Comparison of ENCODE assay signal across 1 cellular context in the genomic region with DNA sequence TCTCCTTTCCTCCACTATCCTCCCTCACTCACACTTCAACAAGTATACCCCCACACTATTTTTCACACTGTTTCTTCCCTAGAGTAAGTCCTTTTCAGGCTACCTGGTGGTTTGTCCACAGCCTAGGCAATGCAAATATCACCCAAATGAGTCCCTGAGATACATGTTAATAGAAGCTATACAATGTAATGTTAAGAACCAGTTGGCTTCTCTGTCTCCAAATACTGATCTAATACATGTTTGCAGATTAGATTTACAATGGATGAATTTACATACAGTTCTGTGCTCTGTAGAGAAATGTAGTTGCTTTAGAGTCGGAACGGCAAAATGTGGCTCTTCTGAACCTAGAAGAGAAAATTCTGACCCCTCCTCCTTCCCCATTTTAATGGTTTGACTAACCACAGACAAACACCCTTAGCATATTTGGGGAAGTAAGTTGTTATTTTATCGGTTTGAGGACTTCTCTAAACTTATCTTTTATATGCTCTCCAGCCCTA.
A peak's percentile ranks its signal among the peaks of the same experiment; 100 is the strongest.
TF ChIP-seq lines count a peak whose summit lies in the region.

No MANE protein-coding gene starts in this region.

TF ChIP-seq in K562, 482 proteins besides CTCF, POLR2A, EP300 and RAD21 (continued from another document):
- TF ChIP-seq, protein P1, sequence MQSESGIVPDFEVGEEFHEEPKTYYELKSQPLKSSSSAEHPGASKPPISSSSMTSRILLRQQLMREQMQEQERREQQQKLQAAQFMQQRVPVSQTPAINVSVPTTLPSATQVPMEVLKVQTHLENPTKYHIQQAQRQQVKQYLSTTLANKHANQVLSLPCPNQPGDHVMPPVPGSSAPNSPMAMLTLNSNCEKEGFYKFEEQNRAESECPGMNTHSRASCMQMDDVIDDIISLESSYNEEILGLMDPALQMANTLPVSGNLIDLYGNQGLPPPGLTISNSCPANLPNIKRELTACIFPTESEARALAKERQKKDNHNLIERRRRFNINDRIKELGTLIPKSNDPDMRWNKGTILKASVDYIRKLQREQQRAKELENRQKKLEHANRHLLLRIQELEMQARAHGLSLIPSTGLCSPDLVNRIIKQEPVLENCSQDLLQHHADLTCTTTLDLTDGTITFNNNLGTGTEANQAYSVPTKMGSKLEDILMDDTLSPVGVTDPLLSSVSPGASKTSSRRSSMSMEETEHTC (IDR thresholded peaks at IDR 0.05), result no peak
- TF ChIP-seq JUNB (CRISPR knock-in tag; conservative IDR thresholded peaks at IDR 0.05), result no peak
- no peak for TF ChIP-seq FOS (IDR thresholded peaks at IDR 0.05; ENCODE audit: extremely low read depth, insufficient read length)
- TF ChIP-seq ZNF41 (CRISPR knock-in tag; conservative IDR thresholded peaks at IDR 0.05), result no peak
- no peak for TF ChIP-seq HNRNPK (IDR thresholded peaks at IDR 0.05; ENCODE audit: low read depth, low read length, poor library complexity, severe bottlenecking)
- 0 out of 2 replicates have a peak, but pooled peaks have one; percentile 22 for TF ChIP-seq ZBTB17 (CRISPR knock-in tag; IDR thresholded peaks at IDR 0.05)
- no peak for TF ChIP-seq MAFG (tag; conservative IDR thresholded peaks at IDR 0.05)
